Comparison of ENCODE assay signal across 8 cellular contexts in the genomic region with DNA sequence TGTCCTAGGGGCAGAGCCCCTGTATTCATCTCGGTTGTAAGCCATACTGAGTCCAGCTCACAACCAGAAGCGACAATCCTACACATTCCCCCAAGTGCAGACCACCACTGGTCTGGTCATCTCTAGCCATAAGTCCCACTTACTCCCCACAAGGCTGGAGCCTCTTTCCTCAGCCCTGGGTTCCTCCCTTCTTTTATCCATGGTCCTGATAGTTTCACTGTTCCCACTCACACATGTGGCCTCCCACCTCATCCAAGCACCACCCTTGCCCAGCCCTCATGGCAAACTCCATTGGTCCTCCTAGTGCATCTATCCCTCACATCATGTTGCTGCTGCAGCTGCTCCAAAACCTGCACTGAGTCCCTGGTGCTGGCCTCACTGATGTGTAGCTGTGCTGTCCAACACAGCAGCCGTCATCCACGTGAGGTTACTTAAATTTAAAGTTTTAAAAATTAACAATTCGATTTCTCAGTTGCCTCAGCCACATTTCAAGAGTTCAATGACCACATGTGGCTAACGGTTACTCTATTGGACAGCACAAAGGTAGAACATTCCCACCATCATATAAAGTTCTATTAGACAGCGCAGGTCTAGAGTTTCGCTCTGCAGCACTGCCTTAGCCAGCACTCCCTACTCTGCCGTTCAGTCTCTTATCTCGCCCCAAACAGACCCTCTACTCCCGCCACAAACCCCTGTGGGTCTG. TPM values are rescaled to one million over a fixed set of nuclear protein-coding genes. Genes with fewer than 3 reads are reported as not detected.
DNase-seq lines count a peak whose midpoint lies in the region; ATAC-seq and TF ChIP-seq lines count a peak whose summit lies in the region.
"Not testable (repeated sequence)": the region's sequence is repeated elsewhere in the genome, so short reads cannot be mapped to it uniquely, and the experiment has no call there.

No MANE protein-coding gene starts in this region.

- not testable (repeated sequence) for H3K36me3 Mint-ChIP-seq in Caco-2 (ENCODE audit: insufficient read depth, unreplicated experiment); stimulated activated naive B cell treated with anti-CD40 and anti-IgM and Interleukin-4, amounts not matched to agents 10 μg/mL and 1 μg/mL and 100 μg/mL, for 72 hours

- not testable (repeated sequence) for H3K9me3 ChIP-seq in Caco-2; SK-N-SH; ascending aorta; gastroesophageal sphincter; mucosa of rectum (ENCODE audit: control insufficient read depth in 2 of 2, low read length in 2 of 2)

- peaks cover 55% of the 10 kb centered on the region for H3K79me2 ChIP-seq in SK-N-SH (ENCODE audit: insufficient read depth)

- TF ChIP-seq RAD21 in SK-N-SH (IDR thresholded peaks at IDR 0.05; ENCODE audit: low read length), result not testable (repeated sequence)

- H3K9me3 Mint-ChIP-seq in Caco-2 (ENCODE audit: unreplicated experiment); stimulated activated naive B cell treated with anti-CD40 and anti-IgM and Interleukin-4, amounts not matched to agents 10 μg/mL and 1 μg/mL and 100 μg/mL, for 72 hours: not testable (repeated sequence)

- H3K36me3 ChIP-seq in Caco-2 (ENCODE audit: control insufficient read depth, insufficient read depth, low read length); SK-N-SH (replicated peaks in 1 of 2; ENCODE audit: control insufficient read depth in 1 of 2, insufficient read depth in 2 of 2, low read length in 1 of 2); ascending aorta: not testable (repeated sequence)
- H3K36me3 ChIP-seq in gastroesophageal sphincter (peaks cover 0 to 11% of the 10 kb centered on the region in 2 donors), mucosa of rectum (ENCODE audit: control insufficient read depth in 2 of 2, insufficient read depth in 2 of 2, low read length in 2 of 2) (peaks cover 3 to 11% of the 10 kb centered on the region in 2 donors)

- H3K27ac ChIP-seq in SK-N-SH (ENCODE audit: low read depth in 2 of 2, low read length in 1 of 2) (peak overlapping the region in 1 of 2 experiments; percentile 91; a peak in 1 of 4 replicates), ascending aorta (peak overlapping the region; percentile 73), gastroesophageal sphincter (peak overlapping the region in 3 of 4 donors; percentile 83 to 84 (median 84)), mucosa of rectum (ENCODE audit: low read depth in 2 of 2, low read length in 2 of 2) (peak overlapping the region in 1 of 2 donors; percentile 80)

- 12% methylated on average over 11 of the region's 11 CpGs for WGBS in SK-N-SH (ENCODE audit: low lambda C conversion rate)
- 22 to 29% methylated on average over 11 of the region's 11 CpGs for WGBS in gastroesophageal sphincter (ENCODE audit: low coverage in 1 of 2), 2 donors

- H3K4me1 Mint-ChIP-seq in Caco-2 (ENCODE audit: low read depth, unreplicated experiment); stimulated activated naive B cell treated with anti-CD40 and anti-IgM and Interleukin-4, amounts not matched to agents 10 μg/mL and 1 μg/mL and 100 μg/mL, for 72 hours: not testable (repeated sequence)

- peak overlapping the region; percentile 90 for H3K9ac ChIP-seq in SK-N-SH
- peak overlapping the region; percentile 76 to 85 for H3K9ac ChIP-seq in mucosa of rectum (ENCODE audit: low read depth in 1 of 2, low read length in 2 of 2)

- not testable (repeated sequence) for H3K4me3 Mint-ChIP-seq in Caco-2 (ENCODE audit: unreplicated experiment); stimulated activated naive B cell treated with anti-CD40 and anti-IgM and Interleukin-4, amounts not matched to agents 10 μg/mL and 1 μg/mL and 100 μg/mL, for 72 hours

- DNase-seq in Caco-2, result peak in 1 of 2 experiments; percentile 30
- peak; percentile 17 for DNase-seq in HT-29 (ENCODE audit: low spot score)
- not testable (repeated sequence) for DNase-seq in SK-N-SH
- peak; percentile 33 to 69 for DNase-seq in ascending aorta (ENCODE audit: low spot score in 2 of 2)
- DNase-seq in stimulated activated naive B cell treated with anti-CD40 and anti-IgM and Interleukin-4, amounts not matched to agents 10 μg/mL and 1 μg/mL and 100 μg/mL, for 72 hours, result peak; percentile 15

- H3K4me3 ChIP-seq in Caco-2 (ENCODE audit: low read depth, low read length), result peak overlapping the region; percentile 64
- H3K4me3 ChIP-seq in SK-N-SH (ENCODE audit: low read depth in 2 of 2, low read length in 1 of 2), result peak overlapping the region; percentile 64 to 100
- H3K4me3 ChIP-seq in ascending aorta, result peak overlapping the region; percentile 64 to 69
- H3K4me3 ChIP-seq in gastroesophageal sphincter, result peak overlapping the region; percentile 38 to 66
- peak overlapping the region; percentile 86 to 90 for H3K4me3 ChIP-seq in mucosa of rectum (ENCODE audit: low read length in 2 of 2)

- H3F3A ChIP-seq in SK-N-SH (replicated peaks; ENCODE audit: insufficient read depth), result not testable (repeated sequence)

- CTCF ChIA-PET in Caco-2 (lab: Charles Lee) (interaction anchor here (0.9 kb wide), 1 partner anchor 23 kb away, joined by 3 read pairs; no protein-coding TSS in a partner anchor), SK-N-SH (lab: Yijun Ruan, JAX) (interaction anchor here (0.6 to 2.6 kb wide), 7 partner anchors 21 to 240 kb away, joined by 3 to 11 read pairs (median 3); no protein-coding TSS in a partner anchor)

- H3K27me3 ChIP-seq in Caco-2 (replicated peaks; ENCODE audit: control insufficient read depth, insufficient read depth, low read length); SK-N-SH (ENCODE audit: insufficient read depth); ascending aorta; mucosa of rectum (ENCODE audit: control insufficient read depth in 2 of 2, insufficient read depth in 2 of 2, low read length in 2 of 2): not testable (repeated sequence)
- H3K27me3 ChIP-seq in gastroesophageal sphincter, result peaks cover 23% of the 10 kb centered on the region

- H3K27me3 Mint-ChIP-seq in Caco-2 (ENCODE audit: insufficient read depth, unreplicated experiment); stimulated activated naive B cell treated with anti-CD40 and anti-IgM and Interleukin-4, amounts not matched to agents 10 μg/mL and 1 μg/mL and 100 μg/mL, for 72 hours: not testable (repeated sequence)

- TF ChIP-seq CTCF in Caco-2 (IDR thresholded peaks at IDR 0.05; ENCODE audit: insufficient read depth in 1 of 2, low read depth in 1 of 2, low read length in 1 of 2, severe bottlenecking in 1 of 2, unreplicated experiment in 1 of 2); SK-N-SH (IDR thresholded peaks at IDR 0.05); ascending aorta (IDR thresholded peaks at IDR 0.05); gastroesophageal sphincter (IDR thresholded peaks at IDR 0.05): not testable (repeated sequence)

- not testable (repeated sequence) for H3K27ac Mint-ChIP-seq in Caco-2 (ENCODE audit: unreplicated experiment); stimulated activated naive B cell treated with anti-CD40 and anti-IgM and Interleukin-4, amounts not matched to agents 10 μg/mL and 1 μg/mL and 100 μg/mL, for 72 hours

- POLR2A ChIA-PET in Caco-2 (lab: Charles Lee), result not testable (repeated sequence)
- POLR2A ChIA-PET in SK-N-SH (lab: Yijun Ruan, JAX), result interaction anchor here (0.9 to 1.3 kb wide), 2 partner anchors 23 to 31 kb away, joined by 3 to 4 read pairs; a partner anchor contains a TSS

- intact Hi-C loops in Caco-2 (cut with micrococcal nuclease; ENCODE audit: unreplicated experiment) (loop anchor here (1.0 kb wide), 1 partner anchor 30 kb away; a partner anchor contains a TSS), ascending aorta (cut with DNase I) (loop anchor here (1.0 kb wide), 1 partner anchor 30 kb away; a partner anchor contains a TSS)

- BruUV-seq in Caco-2 (replicated peaks; lab: Mats Ljungman, UMichigan), result not testable (repeated sequence)

- TF ChIP-seq EP300 in SK-N-SH (IDR thresholded peaks at IDR 0.05; ENCODE audit: borderline replicate concordance in 1 of 2, low read depth in 1 of 2, low read length in 1 of 2); gastroesophageal sphincter (IDR thresholded peaks at IDR 0.05): not testable (repeated sequence)

- not testable (repeated sequence) for TF ChIP-seq POLR2A in gastroesophageal sphincter (IDR thresholded peaks at IDR 0.05)

- H3K4me2 ChIP-seq in SK-N-SH, result peak overlapping the region; percentile 97

- not testable (repeated sequence) for H4K20me1 ChIP-seq in SK-N-SH (ENCODE audit: insufficient read depth)

- H3K4me1 ChIP-seq in Caco-2, result peaks cover 11% of the 10 kb centered on the region
- H3K4me1 ChIP-seq in SK-N-SH (ENCODE audit: control insufficient read depth in 1 of 2, insufficient read depth in 2 of 2, low read depth in 1 of 2, low read length in 1 of 2), result peaks cover 15 to 25% of the 10 kb centered on the region in 2 experiments; a peak in 2 of 4 replicates
- peaks cover 12 to 22% of the 10 kb centered on the region in 2 donors for H3K4me1 ChIP-seq in ascending aorta
- peaks cover 5 to 36% (median 25%) of the 10 kb centered on the region in 3 donors for H3K4me1 ChIP-seq in gastroesophageal sphincter
- H3K4me1 ChIP-seq in mucosa of rectum (ENCODE audit: control insufficient read depth in 2 of 2, insufficient read depth in 2 of 2, low read length in 2 of 2), result peaks cover 25 to 31% of the 10 kb centered on the region in 2 donors

- ATAC-seq in GM21786 (IDR thresholded peaks at IDR 0.05; ENCODE audit: unreplicated experiment), result peak; percentile 17
- not testable (repeated sequence) for ATAC-seq in gastroesophageal sphincter
- peak; percentile 4 to 7 for ATAC-seq in stimulated activated naive B cell treated with anti-CD40 and anti-IgM and Interleukin-4, amounts not matched to agents 10 μg/mL and 1 μg/mL and 100 μg/mL, for 72 hours (replicated peaks)

- not testable (repeated sequence) for H3K9me2 ChIP-seq in SK-N-SH

- peak overlapping the region; percentile 99; the same call in 1 of the 2 replicates for H2AFZ ChIP-seq in SK-N-SH (ENCODE audit: low read depth)

RNA-seq across cellular contexts. Expression of a gene that starts 23.1 kb away (rescaled TPM):
- total RNA-seq in Caco-2 (2022) (1,622 and 1,638 TPM in 2 replicates), ascending aorta (under 0.01 TPM), gastroesophageal sphincter (under 1 TPM in 3 of 4 donors, not detected in 1; under 0.01 TPM)
- total RNA-seq in HT-29 (2014; rRNA removed; shearing (Covaris generic)), result under 0.01 TPM in 2 replicates
- not detected in 2 replicates for polyA plus RNA-seq in SK-N-SH (2012; rRNA removed)
- polyA plus RNA-seq in SK-N-SH (2012; cell fraction: cytosol; rRNA removed), result not detected in 2 replicates
- polyA plus RNA-seq in SK-N-SH (2012; cell fraction: nucleus; rRNA removed), result not detected in 2 replicates

RNA-seq across cellular contexts. Expression of a gene that starts 30.3 kb away (rescaled TPM):
- total RNA-seq in Caco-2 (2022) (51.1 and 59.3 TPM in 2 replicates), ascending aorta (9.2 TPM), gastroesophageal sphincter (10 to 100 TPM; 21.8 to 46.6 (median 30.7) TPM)
- 5.1 and 6.2 TPM in 2 replicates for total RNA-seq in HT-29 (2014; rRNA removed; shearing (Covaris generic))
- 29.8 and 39.7 TPM in 2 replicates for polyA plus RNA-seq in SK-N-SH (2012; rRNA removed)
- polyA plus RNA-seq in SK-N-SH (2012; cell fraction: cytosol; rRNA removed), result 27.4 and 29.8 TPM in 2 replicates
- 42.5 and 61.4 TPM in 2 replicates for polyA plus RNA-seq in SK-N-SH (2012; cell fraction: nucleus; rRNA removed)

Comparison
In these comparisons a context has a peak if more than half of its experiments do, and no peak if none do; other contexts are left out.
1. RNA of a gene that starts 23.1 kb away (total RNA-seq): 1,622 to 1,638 TPM in Caco-2; under 0.01 TPM in HT-29, under 0.01 TPM in ascending aorta (single experiment) and under 0.01 TPM in gastroesophageal sphincter; every median in the first group is over 1,000 times any median in the second.
2. Peak in every context shown above with its lines, with median percentiles within 50 percentile points of each other: H3K4me3 ChIP-seq.